8 cellular contexts compared by ENCODE assay signal in genomic region chr22:30667486-30668305, GRCh38. TPM values are rescaled to one million over a fixed set of nuclear protein-coding genes. Genes with fewer than 3 reads are reported as not detected.
DNase-seq lines count a peak whose midpoint lies in the region; ATAC-seq lines count a peak whose summit lies in the region.

Gene DUSP18, minus strand, starts transcription at chr22:30667875. Its CDS starts 3,872 bp downstream, at chr22:30664003.

- H3K27ac Mint-ChIP-seq in effector memory CD8-positive, alpha-beta T cell: peak within 1 kb of the TSS; percentile 90 to 92

- H3K9me3 Mint-ChIP-seq in effector memory CD8-positive, alpha-beta T cell: no peaks in the 10 kb centered on the region

- DNase-seq in COLO668 (lab: John Stamatoyannopoulos, UW; ENCODE audit: unreplicated experiment) (peak; percentile 94), HS-5 (ENCODE audit: low read depth) (peak; percentile 73), NK-92 (lab: John Stamatoyannopoulos, UW; ENCODE audit: unreplicated experiment) (peak; percentile 55), medulla oblongata (ENCODE audit: extremely low spot score) (peak; percentile 93)
- peak; percentile 91 to 94 (median 93) for DNase-seq in effector memory CD8-positive, alpha-beta T cell
- DNase-seq in stimulated activated CD4-positive, alpha-beta T cell treated with anti-CD3 and anti-CD28 coated beads, TNF-alpha, amount 100 ng/mL, for 48 hours (ENCODE audit: low read depth in 3 of 3): peak; percentile 86 to 95 (median 91)

- POLR2A ChIA-PET in activated CD8-positive, alpha-beta memory T cell treated with anti-CD3 and anti-CD28 coated beads for 36 hours (lab: Charles Lee): interaction anchor here (1.0 kb wide), 1 partner anchor 12 kb away, joined by 4 read pairs; no protein-coding TSS in a partner anchor

- peaks cover 32% of the 10 kb centered on the region for H3K36me3 Mint-ChIP-seq in effector memory CD8-positive, alpha-beta T cell (ENCODE audit: insufficient read depth)

- peak within 1 kb of the TSS; percentile 81 to 90 for H3K4me3 Mint-ChIP-seq in effector memory CD8-positive, alpha-beta T cell

- CTCF ChIA-PET in activated CD8-positive, alpha-beta memory T cell treated with anti-CD3 and anti-CD28 coated beads for 36 hours (lab: Charles Lee): interaction anchor here (0.7 to 2.3 kb wide), 4 partner anchors 17 to 87 kb away, joined by 4 to 8 read pairs (median 6); no protein-coding TSS in a partner anchor

- H3K27me3 Mint-ChIP-seq in effector memory CD8-positive, alpha-beta T cell: no peaks in the 10 kb centered on the region

- H3K4me1 Mint-ChIP-seq in effector memory CD8-positive, alpha-beta T cell (ENCODE audit: low read depth in 2 of 2): peaks cover 25 to 28% of the 10 kb centered on the region in 2 donors

- ATAC-seq in GM19463 (IDR thresholded peaks at IDR 0.05; ENCODE audit: unreplicated experiment): peak; percentile 91
- peak; percentile 96 for ATAC-seq in effector memory CD8-positive, alpha-beta T cell (replicated peaks)

RNA-seq across cellular contexts. Expression of gene DUSP18, which starts in this region (rescaled TPM):
- 10 to 100 TPM; 10.4 to 11.5 TPM for total RNA-seq in activated CD8-positive, alpha-beta memory T cell treated with anti-CD3 and anti-CD28 coated beads for 36 hours

Comparison
In these comparisons a context has a peak if more than half of its experiments do, and no peak if none do; other contexts are left out.
1. Peak in every context shown above with its lines: DNase-seq and ATAC-seq.